15 cellular contexts compared by ENCODE assay signal in genomic region chr22:50601669-50602337, GRCh38. TPM values are rescaled to one million over a fixed set of nuclear protein-coding genes. Genes with fewer than 3 reads are reported as not detected.
A peak's percentile ranks its signal among the peaks of the same experiment; 100 is the strongest.
DNase-seq lines count a peak whose midpoint lies in the region; ATAC-seq and TF ChIP-seq lines count a peak whose summit lies in the region.
"Had no signal": no experiment of that assay in that cellular context is flagged by ENCODE, and none has a peak within 500 bp of the region (broad histone marks: within the 10 kb centered on the region; RNA-seq: fewer than 3 reads in every experiment).

No MANE protein-coding gene starts in this region.

- peaks cover 40 to 43% of the 10 kb centered on the region in 2 donors for H3K27me3 Mint-ChIP-seq in CD8-positive, alpha-beta memory T cell
- peaks cover 23 to 39% (median 28%) of the 10 kb centered on the region in 3 donors for H3K27me3 Mint-ChIP-seq in immature natural killer cell (ENCODE audit: low read depth in 3 of 3)

- TF ChIP-seq CTCF in 22Rv1 (IDR thresholded peaks at IDR 0.05) = no peak
- TF ChIP-seq CTCF in WERI-Rb-1 (IDR thresholded peaks at IDR 0.05; ENCODE audit: low read depth, low read length) = no peak

- peak overlapping the region in 2 of 8 donors; percentile 29 to 31 for H3K27ac Mint-ChIP-seq in CD8-positive, alpha-beta memory T cell
- H3K27ac Mint-ChIP-seq in immature natural killer cell = no peak overlapping the region
- H3K27ac Mint-ChIP-seq: dendritic cell treated with granulocyte-macrophage colony-stimulating factor and Interleukin-4, amounts not matched to agents 40 ng/mL and 50 ng/mL, for 4 days had no signal

- no peak for DNase-seq in CD8-positive, alpha-beta memory T cell
- no peak for DNase-seq in WERI-Rb-1
- DNase-seq in immature natural killer cell = no peak
- DNase-seq in HCEC 1CT = no peak
- no peak for DNase-seq in NCI-H2081 treated with DMSO at 0.1 percent for 48 hours (lab: John Stamatoyannopoulos, UW)
- no peak for DNase-seq in stimulated activated naive CD4-positive, alpha-beta T cell treated with Interleukin-2 at 50 U/mL for 16 hours (lab: John Stamatoyannopoulos, UW)
- DNase-seq: activated gamma-delta T cell, foreskin keratinocyte, KBM-7, NCI-H187 treated with DMSO at 0.1 percent for 48 hours, Peyer's patch had no signal

- H3K4me3 ChIP-seq in CD8-positive, alpha-beta memory T cell (ENCODE audit: low read length) = no peak overlapping the region
- H3K4me3 ChIP-seq in WERI-Rb-1 (ENCODE audit: low read depth, low read length) = peak overlapping the region; percentile 89

- CTCF ChIA-PET in CD8-positive, alpha-beta memory T cell (lab: Charles Lee) = no interaction called here

- H3K27ac ChIP-seq in 22Rv1 (peak overlapping the region; percentile 89), WERI-Rb-1 (peak overlapping the region; percentile 88)
- H3K27ac ChIP-seq in CD8-positive, alpha-beta memory T cell (ENCODE audit: low read depth, low read length) = no peak overlapping the region
- H3K27ac ChIP-seq: foreskin keratinocyte, Peyer's patch had no signal

- POLR2A ChIA-PET in CD8-positive, alpha-beta memory T cell (lab: Charles Lee) = interaction anchor here (0.6 kb wide), 1 partner anchor 39 kb away, joined by 3 read pairs; no protein-coding TSS in a partner anchor

- peaks cover 23% of the 10 kb centered on the region for H3K27me3 ChIP-seq in CD8-positive, alpha-beta memory T cell (ENCODE audit: insufficient read depth, low read length, poor library complexity, severe bottlenecking)
- no peaks in the 10 kb centered on the region for H3K27me3 ChIP-seq in WERI-Rb-1 (ENCODE audit: insufficient read depth, low read depth, severe bottlenecking)

- ATAC-seq in HG03565 (IDR thresholded peaks at IDR 0.05; ENCODE audit: unreplicated experiment) = no peak
- ATAC-seq: foreskin keratinocyte had no signal

- peak overlapping the region; percentile 63 to 85 (median 74) for H3K4me3 Mint-ChIP-seq in CD8-positive, alpha-beta memory T cell
- peak overlapping the region; percentile 65 to 86 (median 75) for H3K4me3 Mint-ChIP-seq in immature natural killer cell

- H3K36me3 ChIP-seq in CD8-positive, alpha-beta memory T cell (ENCODE audit: insufficient read depth, low read length) = no peaks in the 10 kb centered on the region
- H3K36me3 ChIP-seq in WERI-Rb-1 = peaks cover 53% of the 10 kb centered on the region
- H3K36me3 ChIP-seq: Peyer's patch had no signal

- peaks cover 0 to 4% (median 2%) of the 10 kb centered on the region in 5 donors for H3K9me3 Mint-ChIP-seq in CD8-positive, alpha-beta memory T cell
- H3K9me3 Mint-ChIP-seq in immature natural killer cell = peaks cover 0 to 1% (median 0%) of the 10 kb centered on the region in 6 donors
- H3K9me3 Mint-ChIP-seq: dendritic cell treated with granulocyte-macrophage colony-stimulating factor and Interleukin-4, amounts not matched to agents 40 ng/mL and 50 ng/mL, for 4 days had no signal

- H3K4me1 Mint-ChIP-seq in CD8-positive, alpha-beta memory T cell = peaks cover 5 to 21% (median 14%) of the 10 kb centered on the region in 3 donors
- peaks cover 10 to 15% of the 10 kb centered on the region in 2 donors for H3K4me1 Mint-ChIP-seq in immature natural killer cell

- H3K36me3 Mint-ChIP-seq in CD8-positive, alpha-beta memory T cell = peaks cover 1 to 15% (median 4%) of the 10 kb centered on the region in 3 donors
- peaks cover 7 to 11% (median 10%) of the 10 kb centered on the region in 3 donors for H3K36me3 Mint-ChIP-seq in immature natural killer cell

- no peaks in the 10 kb centered on the region for H3K4me1 ChIP-seq in CD8-positive, alpha-beta memory T cell (ENCODE audit: insufficient read depth, low read length)
- H3K4me1 ChIP-seq: foreskin keratinocyte had no signal

- no peaks in the 10 kb centered on the region for H3K9me3 ChIP-seq in CD8-positive, alpha-beta memory T cell (ENCODE audit: low read length)
- no peaks in the 10 kb centered on the region for H3K9me3 ChIP-seq in WERI-Rb-1 (ENCODE audit: severe bottlenecking)
- H3K9me3 ChIP-seq: Peyer's patch had no signal

RNA-seq across cellular contexts. Expression of gene MAPK8IP2, which starts 1.2 kb away (rescaled TPM):
- under 1 TPM; 0.20 to 0.28 TPM for total RNA-seq in CD8-positive, alpha-beta memory T cell
- polyA plus RNA-seq in CD8-positive, alpha-beta memory T cell = not detected
- polyA plus RNA-seq in immature natural killer cell = not detected

RNA-seq across cellular contexts. Expression of gene CHKB, which starts 19.2 kb away (rescaled TPM):
- 10 to 100 TPM; 72.1 to 76.1 TPM for total RNA-seq in CD8-positive, alpha-beta memory T cell
- polyA plus RNA-seq in CD8-positive, alpha-beta memory T cell = 33.3 TPM
- 10 to 100 TPM; 44.0 to 51.3 (median 49.4) TPM for polyA plus RNA-seq in immature natural killer cell

RNA-seq across cellular contexts. Expression of gene CPT1B, which starts 23.6 kb away (rescaled TPM):
- total RNA-seq in CD8-positive, alpha-beta memory T cell = 10 to 100 TPM; 43.6 to 45.0 TPM
- polyA plus RNA-seq in CD8-positive, alpha-beta memory T cell = 0.40 TPM
- polyA plus RNA-seq in immature natural killer cell = 1 to 10 TPM in 1 of 3 donors, under 1 TPM in 1, not detected in 1; 0.09 to 2.9 TPM

RNA-seq across cellular contexts. Expression of gene ARSA, which starts 26.1 kb away (rescaled TPM):
- total RNA-seq in CD8-positive, alpha-beta memory T cell = 10 to 100 TPM; 23.6 to 25.3 TPM
- 10.6 TPM for polyA plus RNA-seq in CD8-positive, alpha-beta memory T cell
- 10 to 100 TPM in 1 of 3 donors, 1 to 10 TPM in 2; 3.8 to 11.2 (median 7.7) TPM for polyA plus RNA-seq in immature natural killer cell

RNA-seq across cellular contexts. Expression of gene SYCE3, which starts 39.1 kb away (rescaled TPM):
- total RNA-seq in CD8-positive, alpha-beta memory T cell = not detected
- polyA plus RNA-seq in CD8-positive, alpha-beta memory T cell = not detected
- polyA plus RNA-seq in immature natural killer cell = not detected
- total RNA-seq: foreskin keratinocyte, myocyte, Peyer's patch had no signal
